20 cellular contexts compared by ENCODE assay signal in genomic region chr22:46508391-46508999, GRCh38. TPM values are rescaled to one million over a fixed set of nuclear protein-coding genes. Genes with fewer than 3 reads are reported as not detected.
A peak's percentile ranks its signal among the peaks of the same experiment; 100 is the strongest.
DNase-seq lines count a peak whose midpoint lies in the region; ATAC-seq, FAIRE-seq and TF ChIP-seq lines count a peak whose summit lies in the region.
"Had no signal": no experiment of that assay in that cellular context is flagged by ENCODE, and none has a peak within 500 bp of the region (broad histone marks: within the 10 kb centered on the region; RNA-seq: fewer than 3 reads in every experiment).

No MANE protein-coding gene starts in this region.

- H3K23ac ChIP-seq in IMR-90 (ENCODE audit: low read depth, low read length) (no peak overlapping the region), H1 (ENCODE audit: insufficient read length) (no peak overlapping the region), neuronal stem cell (ENCODE audit: low read depth, low read length, poor library complexity) (peak overlapping the region; percentile 86)

- H2BK120ac ChIP-seq in IMR-90 (ENCODE audit: low read depth, low read length) (no peak overlapping the region), H1 (replicated peaks; ENCODE audit: low read depth, low read length) (no peak overlapping the region), neuronal stem cell (ENCODE audit: low read depth, low read length) (peak overlapping the region; percentile 4)

- TF ChIP-seq CTCF in IMR-90 (conservative IDR thresholded peaks at IDR 0.05; ENCODE audit: low read depth, low read length), result no peak
- no peak for TF ChIP-seq CTCF in H1 (IDR thresholded peaks at IDR 0.05; ENCODE audit: control extremely low read depth in 1 of 3, insufficient read depth in 1 of 3, low read depth in 1 of 3, low read length in 3 of 3)

- H2AK5ac ChIP-seq in IMR-90 (ENCODE audit: low read depth, low read length) (no peak overlapping the region), H1 (ENCODE audit: low read depth, low read length) (no peak overlapping the region), neuronal stem cell (ENCODE audit: low read depth, low read length) (peak overlapping the region; percentile 93)

- H4K8ac ChIP-seq in IMR-90 (ENCODE audit: low read depth in 2 of 2, low read length in 2 of 2) (no peak overlapping the region), H1 (ENCODE audit: extremely low read depth, insufficient read depth, low read length) (peak overlapping the region; percentile 8; the same call in 1 of the 2 replicates), neuronal stem cell (ENCODE audit: low read depth, low read length) (no peak overlapping the region)

- TF ChIP-seq RAD21 in IMR-90 (IDR thresholded peaks at IDR 0.05; ENCODE audit: low read length) (no peak), H1 (IDR thresholded peaks at IDR 0.05 in 1 of 2, conservative IDR thresholded peaks at IDR 0.05 in 1 of 2; ENCODE audit: low read depth in 2 of 2, low read length in 2 of 2) (no peak)

- H3K9me3 ChIP-seq in BLaER1 treated with 17β-estradiol and CSF1 and Interleukin-3, amounts not matched to agents 10 nM and 100 nM (replicated peaks in 1 of 11), result no peaks in the 10 kb centered on the region
- no peaks in the 10 kb centered on the region for H3K9me3 ChIP-seq in IMR-90 (ENCODE audit: control insufficient read depth, insufficient read depth, low read length)
- no peaks in the 10 kb centered on the region for H3K9me3 ChIP-seq in H1 (ENCODE audit: insufficient read depth in 2 of 2, low read depth in 1 of 2, low read length in 1 of 2)
- no peaks in the 10 kb centered on the region for H3K9me3 ChIP-seq in neuronal stem cell (replicated peaks in 1 of 2; ENCODE audit: control insufficient read depth in 2 of 2, insufficient read depth in 1 of 2, low read depth in 1 of 2, low read length in 2 of 2)
- H3K9me3 ChIP-seq: A549 had no signal

- H3K56ac ChIP-seq in IMR-90 (ENCODE audit: extremely low read depth, insufficient read depth, low read length), result no peak overlapping the region
- peak overlapping the region; percentile 46 for H3K56ac ChIP-seq in H1 (replicated peaks; ENCODE audit: insufficient read length, low read depth, low read length)

- TF ChIP-seq POLR2A in IMR-90 (IDR thresholded peaks at IDR 0.05; ENCODE audit: low read depth, low read length) (no peak), H1 (IDR thresholded peaks at IDR 0.05; ENCODE audit: control extremely low read depth in 1 of 2, low read depth in 2 of 2, low read length in 2 of 2) (no peak)

- intact Hi-C loops in IMR-90 (cut with micrococcal nuclease), result no loop called here

- peak overlapping the region in 1 of 11 experiments; percentile 16; a peak in 1 of 22 replicates for H3K9ac ChIP-seq in BLaER1 treated with 17β-estradiol and CSF1 and Interleukin-3, amounts not matched to agents 10 nM and 100 nM
- H3K9ac ChIP-seq in IMR-90 (ENCODE audit: low read depth, low read length) (no peak overlapping the region), H1 (replicated peaks in 1 of 4; ENCODE audit: extremely low read depth in 1 of 4, low read depth in 3 of 4, low read length in 3 of 4) (no peak overlapping the region), neuronal stem cell (ENCODE audit: low read depth, low read length, poor library complexity) (peak overlapping the region; percentile 9)

- 20% methylated on average over 3 of the region's 24 CpGs; no CpG with 5 or more reads in 1 of the 2 experiments for WGBS in IMR-90 (ENCODE audit: extremely low coverage in 2 of 2, insufficient read length in 1 of 2), 2 experiments
- WGBS in H1 (ENCODE audit: extremely low coverage in 1 of 2, insufficient coverage in 1 of 2, insufficient read length in 1 of 2, insufficient replicate concordance in 2 of 2, low coverage in 1 of 2, low lambda C conversion rate in 2 of 2, missing lambda C conversion rate in 1 of 2), 2 experiments, result 82% methylated on average over 19 of the region's 24 CpGs; no CpG with 5 or more reads in 1 of the 2 experiments
- no CpG with 5 or more reads among the region's 24 CpGs for WGBS in neuronal stem cell (ENCODE audit: extremely low coverage in 2 of 2, insufficient read length in 2 of 2, insufficient replicate concordance in 1 of 2), 2 donors

- POLR2A ChIA-PET in IMR-90 (lab: Charles Lee; ENCODE audit: unreplicated experiment), result no interaction called here
- POLR2A ChIA-PET in H1 (lab: Charles Lee; ENCODE audit: partially characterized antibody), result no interaction called here

- H2AFZ ChIP-seq in IMR-90 (replicated peaks; ENCODE audit: low read length, poor library complexity), result no peak overlapping the region
- no peak overlapping the region for H2AFZ ChIP-seq in H1 (ENCODE audit: low read length)
- H2AFZ ChIP-seq in neuronal stem cell (ENCODE audit: low read length), result no peak overlapping the region

- H4K91ac ChIP-seq in IMR-90 (ENCODE audit: insufficient read depth, low read depth, low read length) (no peak overlapping the region), H1 (replicated peaks; ENCODE audit: insufficient read length, low read length) (peak overlapping the region; percentile 65), neuronal stem cell (ENCODE audit: low read depth, low read length, poor library complexity) (peak overlapping the region; percentile 87)

- H4K20me1 ChIP-seq in BLaER1 treated with 17β-estradiol and CSF1 and Interleukin-3, amounts not matched to agents 10 nM and 100 nM, result peaks cover 0 to 66% (median 0%) of the 10 kb centered on the region in 11 experiments; a peak in 6 of 22 replicates
- H4K20me1 ChIP-seq in IMR-90 (ENCODE audit: insufficient read depth, low read length) (no peaks in the 10 kb centered on the region), H1 (replicated peaks in 1 of 2; ENCODE audit: control insufficient read depth in 1 of 2, insufficient read depth in 2 of 2, low read length in 2 of 2) (peaks cover 0 to 8% of the 10 kb centered on the region in 2 experiments)

- peak overlapping the region in 3 of 11 experiments; percentile 5 to 26 (median 19); a peak in 3 of 22 replicates for H3K27ac ChIP-seq in BLaER1 treated with 17β-estradiol and CSF1 and Interleukin-3, amounts not matched to agents 10 nM and 100 nM
- no peak overlapping the region for H3K27ac ChIP-seq in IMR-90 (ENCODE audit: insufficient read depth, low read length)
- H3K27ac ChIP-seq in H1 (ENCODE audit: low read depth, low read length), result no peak overlapping the region
- H3K27ac ChIP-seq in neuronal stem cell (replicated peaks; ENCODE audit: low read length), result no peak overlapping the region

- H3K14ac ChIP-seq in IMR-90 (replicated peaks; ENCODE audit: low read depth, low read length), result no peak overlapping the region
- H3K14ac ChIP-seq in H1 (ENCODE audit: insufficient read length), result no peak overlapping the region
- no peak overlapping the region for H3K14ac ChIP-seq in neuronal stem cell (ENCODE audit: low read length)

- H2BK20ac ChIP-seq in IMR-90 (ENCODE audit: low read depth, low read length) (no peak overlapping the region), H1 (ENCODE audit: low read length) (no peak overlapping the region)

- dilution Hi-C loops in IMR-90 (cut with HindIII; ENCODE audit: low sequenced_read_pairs, unreplicated experiment), result no loop called here

- no peak for TF ChIP-seq EP300 in H1 (IDR thresholded peaks at IDR 0.05; ENCODE audit: borderline replicate concordance in 1 of 2, low read depth in 2 of 2, low read length in 2 of 2)

- in situ Hi-C loops in IMR-90 (cut with MboI; ENCODE audit: low sequenced_read_pairs), result no loop called here

- peak; percentile 32; the same call in 1 of the 2 replicates for ATAC-seq in IMR-90 (ENCODE audit: low read depth)

- no peaks in the 10 kb centered on the region for H3K23me2 ChIP-seq in H1 (ENCODE audit: low read depth, low read length)

- no peak for FAIRE-seq in H1 (lab: Jason Lieb, UNC)
- FAIRE-seq: A549, G401.6, GM12891, GM19239 had no signal

- CTCF ChIA-PET in IMR-90 (lab: Yijun Ruan, JAX) (no interaction called here), H1 (lab: Charles Lee; ENCODE audit: partially characterized antibody) (interaction anchor here (1.5 to 1.6 kb wide), 2 partner anchors 33 to 55 kb away, joined by 3 read pairs; no protein-coding TSS in a partner anchor)

- H2AK9ac ChIP-seq in IMR-90 (replicated peaks; ENCODE audit: low read depth, low read length, poor library complexity), result no peak overlapping the region

- no peak overlapping the region for H3K18ac ChIP-seq in IMR-90 (ENCODE audit: low read depth, low read length)
- H3K18ac ChIP-seq in H1 (ENCODE audit: extremely low read depth, low read length), result no peak overlapping the region; the same call in 1 of the 2 replicates
- H3K18ac ChIP-seq in neuronal stem cell (ENCODE audit: low read length), result peak overlapping the region; percentile 94

- H4K5ac ChIP-seq in IMR-90 (ENCODE audit: low read depth, low read length), result no peak overlapping the region
- H4K5ac ChIP-seq in H1 (ENCODE audit: insufficient read length, low read depth, low read length), result no peak overlapping the region

- H3K79me1 ChIP-seq in IMR-90 (ENCODE audit: low read depth in 1 of 2, low read length in 2 of 2), result no peaks in the 10 kb centered on the region
- peaks cover 2% of the 10 kb centered on the region; the same call in 1 of the 2 replicates for H3K79me1 ChIP-seq in H1 (ENCODE audit: low read depth, low read length)
- H3K79me1 ChIP-seq in neuronal stem cell (ENCODE audit: low read depth, low read length), result no peaks in the 10 kb centered on the region

- peak overlapping the region in 9 of 11 experiments; percentile 64 to 97 (median 81); a peak in 18 of 22 replicates for H3K4me2 ChIP-seq in BLaER1 treated with 17β-estradiol and CSF1 and Interleukin-3, amounts not matched to agents 10 nM and 100 nM
- H3K4me2 ChIP-seq in IMR-90 (ENCODE audit: low read depth, low read length) (no peak overlapping the region), H1 (ENCODE audit: insufficient read depth in 1 of 2, low read depth in 2 of 2, low read length in 2 of 2) (no peak overlapping the region), neuronal stem cell (ENCODE audit: insufficient read depth, low read length, poor library complexity, severe bottlenecking) (no peak overlapping the region)
- H3K4me2 ChIP-seq: A549 had no signal

- no peak overlapping the region for H2BK15ac ChIP-seq in IMR-90 (ENCODE audit: low read depth, low read length)
- H2BK15ac ChIP-seq in H1 (ENCODE audit: low read length), result no peak overlapping the region
- H2BK15ac ChIP-seq in neuronal stem cell (ENCODE audit: low read length), result peak overlapping the region; percentile 90

- H3K79me2 ChIP-seq in H1 (ENCODE audit: control insufficient read depth in 1 of 2, insufficient read depth in 2 of 2, low read length in 2 of 2), result no peaks in the 10 kb centered on the region

- no peaks in the 10 kb centered on the region for H3K36me3 ChIP-seq in BLaER1 treated with 17β-estradiol and CSF1 and Interleukin-3, amounts not matched to agents 10 nM and 100 nM
- H3K36me3 ChIP-seq in IMR-90 (ENCODE audit: control insufficient read depth, insufficient read depth, low read length), result no peaks in the 10 kb centered on the region
- no peaks in the 10 kb centered on the region for H3K36me3 ChIP-seq in H1 (ENCODE audit: control insufficient read depth in 2 of 4, insufficient read depth in 4 of 4, low read length in 3 of 4)
- H3K36me3 ChIP-seq in neuronal stem cell (replicated peaks in 1 of 2; ENCODE audit: control insufficient read depth in 2 of 2, insufficient read depth in 2 of 2, low read length in 2 of 2), result no peaks in the 10 kb centered on the region

- no peak for DNase-seq in IMR-90
- DNase-seq in H1 (ENCODE audit: low read depth in 1 of 2, low spot score in 2 of 2), result no peak
- DNase-seq in neuronal stem cell (ENCODE audit: low spot score), result no peak
- DNase-seq in NAMALWA (ENCODE audit: low spot score), result no peak
- no peak for DNase-seq in NCI-H774 (lab: John Stamatoyannopoulos, UW)
- no peak for DNase-seq in DMS79 (lab: John Stamatoyannopoulos, UW)
- no peak for DNase-seq in SIG-M5 treated with dmso at 0.1 percent for 504 hours (lab: John Stamatoyannopoulos, UW; ENCODE audit: unreplicated experiment)
- DNase-seq: Calu3; CD4-positive, alpha-beta T cell; DMS79 treated with DMSO at 0.1 percent for 48 hours; Kasumi-1; NCI-H1417 treated with DMSO at 0.1 percent for 48 hours; NCI-H2081; NCI-H345; NCI-H69 had no signal

- H2BK5ac ChIP-seq in IMR-90 (ENCODE audit: low read depth, low read length, poor library complexity, severe bottlenecking) (no peak overlapping the region), H1 (ENCODE audit: low read depth, low read length) (peak overlapping the region; percentile 60; the same call in 1 of the 2 replicates), neuronal stem cell (ENCODE audit: low read length) (peak overlapping the region; percentile 93)

- peaks cover 61 to 89% (median 82%) of the 10 kb centered on the region in 10 experiments for H3K4me1 ChIP-seq in BLaER1 treated with 17β-estradiol and CSF1 and Interleukin-3, amounts not matched to agents 10 nM and 100 nM
- no peaks in the 10 kb centered on the region for H3K4me1 ChIP-seq in IMR-90 (ENCODE audit: control insufficient read depth, insufficient read depth, low read length)
- H3K4me1 ChIP-seq in H1 (replicated peaks in 1 of 4; ENCODE audit: control insufficient read depth in 3 of 4, insufficient read depth in 4 of 4, low read length in 3 of 4), result peaks cover 0 to 21% (median 9%) of the 10 kb centered on the region in 4 experiments; a peak in 6 of 7 replicates
- H3K4me1 ChIP-seq in neuronal stem cell (ENCODE audit: control insufficient read depth in 2 of 2, insufficient read depth in 1 of 2, low read depth in 1 of 2, low read length in 2 of 2), result peaks cover 45 to 47% of the 10 kb centered on the region in 2 donors

- H3K4me3 ChIP-seq in BLaER1 treated with 17β-estradiol and CSF1 and Interleukin-3, amounts not matched to agents 10 nM and 100 nM, result no peak overlapping the region
- no peak overlapping the region for H3K4me3 ChIP-seq in IMR-90 (ENCODE audit: insufficient read depth, low read depth, low read length)
- H3K4me3 ChIP-seq in H1 (ENCODE audit: extremely low read depth in 1 of 4, insufficient read depth in 2 of 4, low read depth in 3 of 4, low read length in 4 of 4), result no peak overlapping the region
- H3K4me3 ChIP-seq in neuronal stem cell (ENCODE audit: low read length in 2 of 2), result no peak overlapping the region
- H3K4me3 ChIP-seq: A549 had no signal

- 0 out of 2 replicates have a peak overlapping the region, but pooled peaks have one; percentile 84 for H2BK12ac ChIP-seq in H1 (ENCODE audit: low read depth, low read length)
- H2BK12ac ChIP-seq in neuronal stem cell (ENCODE audit: low read length), result peak overlapping the region; percentile 96

- H3K27me3 ChIP-seq in BLaER1 treated with 17β-estradiol and CSF1 and Interleukin-3, amounts not matched to agents 10 nM and 100 nM, result peaks cover 0 to 54% (median 0%) of the 10 kb centered on the region in 11 experiments; a peak in 8 of 22 replicates
- H3K27me3 ChIP-seq in IMR-90 (ENCODE audit: control insufficient read depth, insufficient read depth, low read length), result peaks cover 10% of the 10 kb centered on the region; the same call in 1 of the 2 replicates
- no peaks in the 10 kb centered on the region for H3K27me3 ChIP-seq in H1 (replicated peaks in 1 of 4; ENCODE audit: control insufficient read depth in 3 of 4, extremely low read depth in 1 of 4, insufficient read depth in 3 of 4, low read length in 3 of 4)
- peaks cover 0 to 7% (median 0%) of the 10 kb centered on the region in 3 experiments for H3K27me3 ChIP-seq in neuronal stem cell (ENCODE audit: control insufficient read depth in 3 of 3, insufficient read depth in 3 of 3, low read depth in 1 of 3, low read length in 3 of 3)

- no TSS peak for BruUV-seq in IMR-90 (replicated peaks; lab: Mats Ljungman, UMichigan)

- H3K4ac ChIP-seq in IMR-90 (ENCODE audit: low read depth, low read length) (no peak overlapping the region), H1 (replicated peaks; ENCODE audit: insufficient read length, low read depth, low read length) (no peak overlapping the region), neuronal stem cell (ENCODE audit: low read length) (peak overlapping the region; percentile 97)

- H3K9me1 ChIP-seq in IMR-90 (ENCODE audit: insufficient read depth, low read length), result no peaks in the 10 kb centered on the region

RNA-seq across cellular contexts. Expression of gene CELSR1, which starts 28.9 kb away (rescaled TPM):
- 0.36 and 0.56 TPM in 2 replicates for total RNA-seq in IMR-90 (2012; rRNA removed)
- polyA plus RNA-seq in IMR-90 (2012; rRNA removed) (0.82 and 1.4 TPM in 2 replicates), H1 (2011; rRNA removed) (9.0 and 16.4 TPM in 2 replicates)
- 0.47 and 1.2 TPM in 2 replicates for polyA plus RNA-seq in IMR-90 (2012; cell fraction: cytosol; rRNA removed)
- polyA plus RNA-seq in IMR-90 (2012; cell fraction: nucleus; rRNA removed; ENCODE audit: low replicate concordance), result 0.91 and 1.9 TPM in 2 replicates
- 12.2 and 12.4 TPM in 2 replicates for total RNA-seq in H1 (2021; fragmentation: NEBNext Ultra II Directional; extraction: Animal tissue kit (Norgen Biotek cat#: 25700))
- 9.1 TPM for polyA plus RNA-seq in H1 (2011; cell fraction: cytosol; rRNA removed)
- 36.2 TPM for polyA plus RNA-seq in H1 (2011; cell fraction: nucleus; rRNA removed)
- 8.8 to 12.1 TPM (median 10.3 TPM) in 4 replicates for polyA plus RNA-seq in H1 (2012, experiment 1 of 2)
- 7.3 TPM for polyA plus RNA-seq in H1 (2012, experiment 2 of 2)
- 10.4 TPM for polyA plus RNA-seq in H1 (2013, experiment 1 of 2)
- polyA plus RNA-seq in H1 (2013, experiment 2 of 2), result 9.5 TPM
- 22.5 and 24.2 TPM in 2 replicates for polyA minus RNA-seq in H1 (2011; rRNA and poly(A)+ RNA removed)
- polyA minus RNA-seq in H1 (2011; cell fraction: cytosol; rRNA and poly(A)+ RNA removed), result 13.4 TPM
- polyA minus RNA-seq in H1 (2011; cell fraction: nucleus; rRNA and poly(A)+ RNA removed), result 38.4 TPM
- polyA plus RNA-seq in neuronal stem cell (2013, experiment 1 of 2), result 6.6 TPM
- polyA plus RNA-seq in neuronal stem cell (2013, experiment 2 of 2), result 7.3 TPM

Comparison
In these comparisons a context has a peak if more than half of its experiments do, and no peak if none do; other contexts are left out.
1. H3K4me2 ChIP-seq: peak in BLaER1 treated with 17β-estradiol and CSF1 and Interleukin-3, amounts not matched to agents 10 nM and 100 nM (9 of 11); none in IMR-90 (single experiment), H1 (0 of 2) and neuronal stem cell (single experiment).